1 cellular context compared by ENCODE assay signal in the genomic region with DNA sequence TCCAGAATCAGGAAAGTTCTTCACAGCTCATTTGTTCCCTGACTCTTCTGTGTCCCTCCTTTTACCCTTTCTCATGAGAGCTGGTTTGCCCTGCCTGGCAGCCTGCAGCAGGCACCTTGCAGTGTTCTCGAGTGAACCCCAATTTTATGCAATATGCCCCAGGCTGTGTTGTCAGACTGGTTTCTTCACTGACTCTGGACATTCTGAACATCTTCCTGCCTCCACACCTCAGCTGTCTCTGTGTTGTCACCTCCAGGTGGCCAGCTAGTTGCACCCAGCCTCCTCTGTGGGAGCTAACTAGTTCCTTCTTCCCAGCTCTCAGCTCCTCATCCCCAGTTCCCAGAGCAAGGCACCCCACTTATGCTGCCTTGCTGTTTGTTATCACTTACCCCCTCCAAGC.
TF ChIP-seq lines count a peak whose summit lies in the region.

No MANE protein-coding gene starts in this region.

TF ChIP-seq in GM12878, 131 proteins besides CTCF, POLR2A, EP300 and RAD21:
- 0 out of 2 replicates have a peak, but pooled peaks have one; percentile 18 for TF ChIP-seq IKZF1 (conservative IDR thresholded peaks at IDR 0.05)
- TF ChIP-seq, protein P1, sequence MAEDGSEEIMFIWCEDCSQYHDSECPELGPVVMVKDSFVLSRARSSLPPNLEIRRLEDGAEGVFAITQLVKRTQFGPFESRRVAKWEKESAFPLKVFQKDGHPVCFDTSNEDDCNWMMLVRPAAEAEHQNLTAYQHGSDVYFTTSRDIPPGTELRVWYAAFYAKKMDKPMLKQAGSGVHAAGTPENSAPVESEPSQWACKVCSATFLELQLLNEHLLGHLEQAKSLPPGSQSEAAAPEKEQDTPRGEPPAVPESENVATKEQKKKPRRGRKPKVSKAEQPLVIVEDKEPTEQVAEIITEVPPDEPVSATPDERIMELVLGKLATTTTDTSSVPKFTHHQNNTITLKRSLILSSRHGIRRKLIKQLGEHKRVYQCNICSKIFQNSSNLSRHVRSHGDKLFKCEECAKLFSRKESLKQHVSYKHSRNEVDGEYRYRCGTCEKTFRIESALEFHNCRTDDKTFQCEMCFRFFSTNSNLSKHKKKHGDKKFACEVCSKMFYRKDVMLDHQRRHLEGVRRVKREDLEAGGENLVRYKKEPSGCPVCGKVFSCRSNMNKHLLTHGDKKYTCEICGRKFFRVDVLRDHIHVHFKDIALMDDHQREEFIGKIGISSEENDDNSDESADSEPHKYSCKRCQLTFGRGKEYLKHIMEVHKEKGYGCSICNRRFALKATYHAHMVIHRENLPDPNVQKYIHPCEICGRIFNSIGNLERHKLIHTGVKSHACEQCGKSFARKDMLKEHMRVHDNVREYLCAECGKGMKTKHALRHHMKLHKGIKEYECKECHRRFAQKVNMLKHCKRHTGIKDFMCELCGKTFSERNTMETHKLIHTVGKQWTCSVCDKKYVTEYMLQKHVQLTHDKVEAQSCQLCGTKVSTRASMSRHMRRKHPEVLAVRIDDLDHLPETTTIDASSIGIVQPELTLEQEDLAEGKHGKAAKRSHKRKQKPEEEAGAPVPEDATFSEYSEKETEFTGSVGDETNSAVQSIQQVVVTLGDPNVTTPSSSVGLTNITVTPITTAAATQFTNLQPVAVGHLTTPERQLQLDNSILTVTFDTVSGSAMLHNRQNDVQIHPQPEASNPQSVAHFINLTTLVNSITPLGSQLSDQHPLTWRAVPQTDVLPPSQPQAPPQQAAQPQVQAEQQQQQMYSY (CRISPR knock-in tag; IDR thresholded peaks at IDR 0.05): no peak
